ENCODE assay signal across 1 cellular context in the genomic region with DNA sequence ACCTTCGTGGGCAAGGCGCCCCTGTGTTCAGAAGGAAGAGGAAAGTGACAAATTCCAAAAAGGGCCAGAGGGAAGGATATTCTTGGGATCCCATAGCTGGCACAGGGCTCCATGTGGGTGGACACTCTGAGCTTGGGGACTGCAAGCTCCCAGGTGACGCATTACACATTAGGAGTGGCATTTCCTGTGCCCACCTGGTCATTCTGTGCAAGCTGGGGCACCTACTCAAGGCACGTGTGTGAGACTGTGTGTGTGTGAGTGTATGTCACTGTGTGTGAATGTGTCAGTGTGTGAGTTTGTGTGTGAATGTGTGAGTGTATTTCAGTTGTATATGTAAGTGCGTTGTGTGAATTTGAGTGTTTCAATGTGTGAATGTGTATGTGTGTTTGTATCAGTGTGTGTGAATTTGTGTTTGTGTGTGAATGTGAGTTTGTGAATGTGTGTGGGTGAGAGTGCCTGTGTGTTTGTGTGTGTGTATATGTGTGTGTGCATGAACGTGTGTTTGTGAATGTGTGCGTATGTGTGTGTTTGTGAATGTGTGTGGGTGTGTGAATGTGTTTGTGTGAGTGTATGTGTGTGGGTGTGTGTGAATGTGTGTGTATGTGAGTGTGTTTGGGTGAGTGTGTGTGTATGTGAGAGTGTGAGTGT.
A peak's percentile ranks its signal among the peaks of the same experiment; 100 is the strongest.
TF ChIP-seq lines count a peak whose summit lies in the region.

No MANE protein-coding gene starts in this region.

TF ChIP-seq in HepG2, 621 proteins besides CTCF, POLR2A, EP300 and RAD21 (continued from another document):
- TF ChIP-seq, protein P1, sequence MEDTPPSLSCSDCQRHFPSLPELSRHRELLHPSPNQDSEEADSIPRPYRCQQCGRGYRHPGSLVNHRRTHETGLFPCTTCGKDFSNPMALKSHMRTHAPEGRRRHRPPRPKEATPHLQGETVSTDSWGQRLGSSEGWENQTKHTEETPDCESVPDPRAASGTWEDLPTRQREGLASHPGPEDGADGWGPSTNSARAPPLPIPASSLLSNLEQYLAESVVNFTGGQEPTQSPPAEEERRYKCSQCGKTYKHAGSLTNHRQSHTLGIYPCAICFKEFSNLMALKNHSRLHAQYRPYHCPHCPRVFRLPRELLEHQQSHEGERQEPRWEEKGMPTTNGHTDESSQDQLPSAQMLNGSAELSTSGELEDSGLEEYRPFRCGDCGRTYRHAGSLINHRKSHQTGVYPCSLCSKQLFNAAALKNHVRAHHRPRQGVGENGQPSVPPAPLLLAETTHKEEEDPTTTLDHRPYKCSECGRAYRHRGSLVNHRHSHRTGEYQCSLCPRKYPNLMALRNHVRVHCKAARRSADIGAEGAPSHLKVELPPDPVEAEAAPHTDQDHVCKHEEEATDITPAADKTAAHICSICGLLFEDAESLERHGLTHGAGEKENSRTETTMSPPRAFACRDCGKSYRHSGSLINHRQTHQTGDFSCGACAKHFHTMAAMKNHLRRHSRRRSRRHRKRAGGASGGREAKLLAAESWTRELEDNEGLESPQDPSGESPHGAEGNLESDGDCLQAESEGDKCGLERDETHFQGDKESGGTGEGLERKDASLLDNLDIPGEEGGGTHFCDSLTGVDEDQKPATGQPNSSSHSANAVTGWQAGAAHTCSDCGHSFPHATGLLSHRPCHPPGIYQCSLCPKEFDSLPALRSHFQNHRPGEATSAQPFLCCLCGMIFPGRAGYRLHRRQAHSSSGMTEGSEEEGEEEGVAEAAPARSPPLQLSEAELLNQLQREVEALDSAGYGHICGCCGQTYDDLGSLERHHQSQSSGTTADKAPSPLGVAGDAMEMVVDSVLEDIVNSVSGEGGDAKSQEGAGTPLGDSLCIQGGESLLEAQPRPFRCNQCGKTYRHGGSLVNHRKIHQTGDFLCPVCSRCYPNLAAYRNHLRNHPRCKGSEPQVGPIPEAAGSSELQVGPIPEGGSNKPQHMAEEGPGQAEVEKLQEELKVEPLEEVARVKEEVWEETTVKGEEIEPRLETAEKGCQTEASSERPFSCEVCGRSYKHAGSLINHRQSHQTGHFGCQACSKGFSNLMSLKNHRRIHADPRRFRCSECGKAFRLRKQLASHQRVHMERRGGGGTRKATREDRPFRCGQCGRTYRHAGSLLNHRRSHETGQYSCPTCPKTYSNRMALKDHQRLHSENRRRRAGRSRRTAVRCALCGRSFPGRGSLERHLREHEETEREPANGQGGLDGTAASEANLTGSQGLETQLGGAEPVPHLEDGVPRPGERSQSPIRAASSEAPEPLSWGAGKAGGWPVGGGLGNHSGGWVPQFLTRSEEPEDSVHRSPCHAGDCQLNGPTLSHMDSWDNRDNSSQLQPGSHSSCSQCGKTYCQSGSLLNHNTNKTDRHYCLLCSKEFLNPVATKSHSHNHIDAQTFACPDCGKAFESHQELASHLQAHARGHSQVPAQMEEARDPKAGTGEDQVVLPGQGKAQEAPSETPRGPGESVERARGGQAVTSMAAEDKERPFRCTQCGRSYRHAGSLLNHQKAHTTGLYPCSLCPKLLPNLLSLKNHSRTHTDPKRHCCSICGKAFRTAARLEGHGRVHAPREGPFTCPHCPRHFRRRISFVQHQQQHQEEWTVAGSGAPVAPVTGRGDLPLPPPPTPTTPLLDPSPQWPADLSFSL (CRISPR knock-in tag; IDR thresholded peaks at IDR 0.05) = peak; percentile 86; the same call in 1 of the 2 replicates
- peak; percentile 89; the same call in 1 of the 2 replicates for TF ChIP-seq NONO (IDR thresholded peaks at IDR 0.05)
- TF ChIP-seq NONO (CRISPR knock-in tag; conservative IDR thresholded peaks at IDR 0.05) = no peak
- 0 out of 2 replicates have a peak, but pooled peaks have one; percentile 30 for TF ChIP-seq SP1 (IDR thresholded peaks at IDR 0.05)
- no peak for TF ChIP-seq SP1 (CRISPR knock-in tag; IDR thresholded peaks at IDR 0.05)
- TF ChIP-seq HOXA7 (CRISPR knock-in tag; IDR thresholded peaks at IDR 0.05) = 0 out of 2 replicates have a peak, but pooled peaks have one; percentile 22
TF ChIP-seq in HepG2: peak in this region for 15.
